In genomic region chr15:35092846-35093245, GRCh38 we compare ENCODE assay signal across 30 cellular contexts. TPM values are rescaled to one million over a fixed set of nuclear protein-coding genes. Genes with fewer than 3 reads are reported as not detected.
"Had no signal": no experiment of that assay in that cellular context is flagged by ENCODE, and none has a peak within 500 bp of the region (broad histone marks: within the 10 kb centered on the region; RNA-seq: fewer than 3 reads in every experiment).

No MANE protein-coding gene starts in this region.

- H3K4me1 ChIP-seq: left ventricle myocardium inferior, pancreas, prostate gland, stomach, tibial artery, upper lobe of right lung had no signal

- H3K36me3 ChIP-seq: left ventricle myocardium inferior, pancreas, prostate gland, stomach, thoracic aorta, tibial artery, upper lobe of right lung had no signal

- ATAC-seq: mucosa of descending colon; naive thymus-derived CD4-positive, alpha-beta T cell; natural killer cell treated with Interleukin-12 subunit alpha and Interleukin-12 subunit beta and Interleukin-15 and Interleukin-18, amount 100 ng/mL, for 72 hours; pancreas; right cardiac atrium; sciatic nerve; stimulated activated naive B cell treated with anti-CD40 and anti-IgM and Interleukin-4, amounts not matched to agents 10 μg/mL and 1 μg/mL and 100 μg/mL, for 72 hours; stimulated activated naive CD8-positive, alpha-beta T cell treated with anti-CD3 and anti-CD28 coated beads, Interleukin-15, Interleukin-2, amounts not matched to agents 100 U/mL and 50 U/mL, for 24 hours; upper lobe of right lung had no signal

- H3K27me3 ChIP-seq: pancreas, stomach, tibial artery, upper lobe of right lung had no signal

- DNase-seq: hypothalamus; immature natural killer cell; left ventricle myocardium inferior; mesendoderm; midbrain; mucosa of descending colon; naive thymus-derived CD4-positive, alpha-beta T cell; nucleus accumbens; pancreas; retina; right cardiac atrium; stimulated activated CD4-positive, alpha-beta T cell treated with anti-CD3 and anti-CD28 coated beads, Interleukin-12 subunit alpha, Interleukin-12 subunit beta, amount 100 ng/mL, for 4 hours; stimulated activated CD4-positive, alpha-beta T cell treated with anti-CD3 and anti-CD28 coated beads, Interleukin-15, amount 100 ng/mL, for 24 hours; stimulated activated CD4-positive, alpha-beta T cell treated with anti-CD3 and anti-CD28 coated beads, Interleukin-2, amount 100 ng/mL, for 24 hours; stimulated activated CD4-positive, alpha-beta T cell treated with anti-CD3 and anti-CD28 coated beads, Interleukin-4, amount 100 ng/mL, for 1 hour; stimulated activated naive B cell treated with anti-CD40 and anti-IgM and Interleukin-4, amounts not matched to agents 10 μg/mL and 1 μg/mL and 100 μg/mL, for 72 hours; stimulated activated naive CD8-positive, alpha-beta T cell treated with anti-CD3 and anti-CD28 coated beads, Interleukin-15, Interleukin-2, amounts not matched to agents 100 U/mL and 50 U/mL, for 24 hours; stomach; tibial artery; upper lobe of right lung had no signal

- FAIRE-seq: islet of Langerhans, pancreas, urothelium cell line had no signal

- H3K27ac ChIP-seq: left ventricle myocardium inferior, pancreas, prostate gland, skin epidermis, stomach, thoracic aorta, tibial artery, upper lobe of right lung had no signal

- H3K4me3 ChIP-seq: left ventricle myocardium inferior, lung, mucosa of descending colon, pancreas, prostate gland, skin epidermis, stomach, thoracic aorta, tibial artery, upper lobe of right lung had no signal

- H3K9me3 ChIP-seq: left ventricle myocardium inferior, mucosa of descending colon, pancreas, prostate gland, thoracic aorta, tibial artery, upper lobe of right lung had no signal

RNA-seq across cellular contexts. Expression of gene NANOGP8, which starts 7.8 kb away (rescaled TPM):
- total RNA-seq: kidney epithelial cell; left ventricle myocardium inferior; naive thymus-derived CD4-positive, alpha-beta T cell; natural killer cell treated with Interleukin-12 subunit alpha and Interleukin-12 subunit beta and Interleukin-15 and Interleukin-18, amount 100 ng/mL, for 72 hours; right cardiac atrium; stomach; upper lobe of right lung had no signal
- polyA plus RNA-seq: immature natural killer cell; lung; naive thymus-derived CD4-positive, alpha-beta T cell; neural cell; stomach had no signal
